ENCODE assay signal across 8 cellular contexts in the genomic region with DNA sequence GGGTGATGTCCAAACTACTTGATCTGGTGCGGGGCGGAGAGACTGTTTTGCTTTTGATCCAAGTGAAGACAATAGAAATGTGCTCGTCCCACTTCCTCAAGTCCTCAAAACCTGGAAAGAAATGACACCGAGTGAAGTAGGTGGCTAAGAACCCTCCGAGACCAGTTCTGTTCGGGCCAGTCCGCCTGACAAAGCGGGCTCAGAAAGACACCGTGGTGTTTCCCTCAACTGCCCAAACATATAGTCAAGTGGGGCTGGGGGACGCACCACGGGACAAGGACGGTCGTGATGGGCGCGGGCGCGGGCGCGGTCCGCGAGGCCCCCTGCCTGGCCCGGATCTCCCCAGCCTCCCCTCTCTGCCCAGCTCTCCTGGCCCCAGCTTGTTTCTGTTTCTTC. TPM values are rescaled to one million over a fixed set of nuclear protein-coding genes. Genes with fewer than 3 reads are reported as not detected.
DNase-seq lines count a peak whose midpoint lies in the region; ATAC-seq and TF ChIP-seq lines count a peak whose summit lies in the region.

No MANE protein-coding gene starts in this region.

- no peaks in the 10 kb centered on the region for H3K27me3 Mint-ChIP-seq in stimulated activated naive CD8-positive, alpha-beta T cell treated with anti-CD3 and anti-CD28 coated beads, Interleukin-15, Interleukin-2, amounts not matched to agents 100 ng/mL and 50 ng/mL, for 24 hours

- ATAC-seq in GM18907 (IDR thresholded peaks at IDR 0.05; ENCODE audit: unreplicated experiment) (no peak), HG03521 (IDR thresholded peaks at IDR 0.05; ENCODE audit: unreplicated experiment) (no peak), GM18520 (IDR thresholded peaks at IDR 0.05; ENCODE audit: unreplicated experiment) (no peak)

- H3K9me3 Mint-ChIP-seq in stimulated activated naive CD8-positive, alpha-beta T cell treated with anti-CD3 and anti-CD28 coated beads, Interleukin-15, Interleukin-2, amounts not matched to agents 100 ng/mL and 50 ng/mL, for 24 hours, result no peaks in the 10 kb centered on the region

- peaks cover 48% of the 10 kb centered on the region for H3K36me3 Mint-ChIP-seq in stimulated activated naive CD8-positive, alpha-beta T cell treated with anti-CD3 and anti-CD28 coated beads, Interleukin-15, Interleukin-2, amounts not matched to agents 100 ng/mL and 50 ng/mL, for 24 hours (ENCODE audit: low read depth)

- peaks cover 68% of the 10 kb centered on the region for H3K4me1 Mint-ChIP-seq in stimulated activated naive CD8-positive, alpha-beta T cell treated with anti-CD3 and anti-CD28 coated beads, Interleukin-15, Interleukin-2, amounts not matched to agents 100 ng/mL and 50 ng/mL, for 24 hours (ENCODE audit: low read depth)

- H3K27ac Mint-ChIP-seq in stimulated activated naive CD8-positive, alpha-beta T cell treated with anti-CD3 and anti-CD28 coated beads, Interleukin-15, Interleukin-2, amounts not matched to agents 100 ng/mL and 50 ng/mL, for 24 hours, result peak overlapping the region; percentile 97

- TF ChIP-seq CTCF in astrocyte of the cerebellum (IDR thresholded peaks at IDR 0.05; ENCODE audit: low read depth, low read length, missing control alignments), result no peak

- H3K4me3 Mint-ChIP-seq in stimulated activated naive CD8-positive, alpha-beta T cell treated with anti-CD3 and anti-CD28 coated beads, Interleukin-15, Interleukin-2, amounts not matched to agents 100 ng/mL and 50 ng/mL, for 24 hours, result peak overlapping the region; percentile 98

- peak overlapping the region; percentile 98 for H3K4me3 ChIP-seq in astrocyte of the cerebellum (ENCODE audit: low read depth, low read length)

- in situ Hi-C loops in astrocyte of the cerebellum (cut with HindIII; ENCODE audit: low sequenced_read_pairs), result loop anchor here (25.0 kb wide), 1 partner anchor 493 kb away; no protein-coding TSS in a partner anchor

- peak; percentile 55 for DNase-seq in Daoy (ENCODE audit: low read depth)
- DNase-seq in LHCN-M2 (ENCODE audit: low read depth), result peak; percentile 68
- DNase-seq in astrocyte of the cerebellum (ENCODE audit: low read depth), result no peak
- DNase-seq in kidney tubule cell (ENCODE audit: low spot score), result peak; percentile 68

RNA-seq across cellular contexts. Expression of a gene that starts 1.6 kb away (rescaled TPM):
- 58.8 and 69.3 TPM in 2 replicates for total RNA-seq in Daoy (2014; rRNA removed; shearing (Covaris generic))
- total RNA-seq in LHCN-M2 (2014; rRNA removed), result 191 TPM in 2 replicates
- 32.0 TPM for polyA plus RNA-seq in LHCN-M2 (2012)

RNA-seq across cellular contexts. Expression of a gene that starts 54.5 kb away (rescaled TPM):
- total RNA-seq in Daoy (2014; rRNA removed; shearing (Covaris generic)), result 324 and 464 TPM in 2 replicates
- total RNA-seq in LHCN-M2 (2014; rRNA removed), result 397 and 482 TPM in 2 replicates
- polyA plus RNA-seq in LHCN-M2 (2012), result 734 TPM
